In the genomic region with DNA sequence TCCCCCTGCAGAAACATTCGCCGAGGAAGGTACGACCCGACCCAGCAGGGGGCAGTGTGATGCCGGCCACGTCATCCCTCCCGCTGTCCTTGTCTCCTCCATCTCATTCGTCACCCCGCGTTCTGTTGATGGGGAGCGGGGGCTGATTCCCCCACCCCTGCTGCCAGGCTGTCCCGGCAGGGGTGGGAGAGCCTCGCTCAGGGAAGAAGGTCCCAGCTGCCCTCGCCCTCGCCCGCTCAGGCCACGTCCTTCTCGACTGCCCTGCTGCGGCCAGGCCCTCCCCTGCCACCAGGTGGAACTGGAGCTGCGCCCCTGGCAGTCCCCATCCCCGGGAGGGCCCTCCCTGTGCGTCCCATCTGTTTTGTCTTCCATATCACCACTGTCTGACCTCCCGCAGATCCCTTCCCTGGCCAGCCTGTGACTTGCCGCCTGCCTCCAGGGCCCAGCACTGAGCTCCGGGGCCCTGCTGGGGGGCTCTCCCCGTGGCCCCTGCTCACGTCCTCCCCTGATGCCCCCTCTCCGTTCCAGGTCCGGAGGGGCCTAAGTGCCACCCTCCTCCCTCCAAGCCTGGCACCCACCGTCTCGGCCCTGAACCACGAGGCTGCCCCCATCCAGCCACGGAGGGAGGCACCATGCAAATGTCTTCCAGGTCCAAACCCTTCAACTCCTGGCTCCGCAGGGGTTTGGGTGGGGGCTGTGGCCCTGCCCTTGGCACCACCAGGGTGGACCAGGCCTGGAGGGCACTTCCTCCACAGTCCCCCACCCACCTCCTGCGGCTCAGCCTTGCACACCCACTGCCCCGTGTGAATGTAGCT, we compare ENCODE assay signal across 1 cellular context.
A peak's percentile ranks its signal among the peaks of the same experiment; 100 is the strongest.
TF ChIP-seq lines count a peak whose summit lies in the region.

No MANE protein-coding gene starts in this region.

TF ChIP-seq in HepG2, 621 proteins besides CTCF, POLR2A, EP300 and RAD21 (continued from another document and continues in another):
- TF ChIP-seq, protein P1, sequence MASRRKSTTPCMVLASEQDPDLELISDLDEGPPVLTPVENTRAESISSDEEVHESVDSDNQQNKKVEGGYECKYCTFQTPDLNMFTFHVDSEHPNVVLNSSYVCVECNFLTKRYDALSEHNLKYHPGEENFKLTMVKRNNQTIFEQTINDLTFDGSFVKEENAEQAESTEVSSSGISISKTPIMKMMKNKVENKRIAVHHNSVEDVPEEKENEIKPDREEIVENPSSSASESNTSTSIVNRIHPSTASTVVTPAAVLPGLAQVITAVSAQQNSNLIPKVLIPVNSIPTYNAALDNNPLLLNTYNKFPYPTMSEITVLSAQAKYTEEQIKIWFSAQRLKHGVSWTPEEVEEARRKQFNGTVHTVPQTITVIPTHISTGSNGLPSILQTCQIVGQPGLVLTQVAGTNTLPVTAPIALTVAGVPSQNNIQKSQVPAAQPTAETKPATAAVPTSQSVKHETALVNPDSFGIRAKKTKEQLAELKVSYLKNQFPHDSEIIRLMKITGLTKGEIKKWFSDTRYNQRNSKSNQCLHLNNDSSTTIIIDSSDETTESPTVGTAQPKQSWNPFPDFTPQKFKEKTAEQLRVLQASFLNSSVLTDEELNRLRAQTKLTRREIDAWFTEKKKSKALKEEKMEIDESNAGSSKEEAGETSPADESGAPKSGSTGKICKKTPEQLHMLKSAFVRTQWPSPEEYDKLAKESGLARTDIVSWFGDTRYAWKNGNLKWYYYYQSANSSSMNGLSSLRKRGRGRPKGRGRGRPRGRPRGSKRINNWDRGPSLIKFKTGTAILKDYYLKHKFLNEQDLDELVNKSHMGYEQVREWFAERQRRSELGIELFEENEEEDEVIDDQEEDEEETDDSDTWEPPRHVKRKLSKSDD (CRISPR knock-in tag; IDR thresholded peaks at IDR 0.05; ENCODE audit: low read depth) = no peak
- TF ChIP-seq, protein P2, sequence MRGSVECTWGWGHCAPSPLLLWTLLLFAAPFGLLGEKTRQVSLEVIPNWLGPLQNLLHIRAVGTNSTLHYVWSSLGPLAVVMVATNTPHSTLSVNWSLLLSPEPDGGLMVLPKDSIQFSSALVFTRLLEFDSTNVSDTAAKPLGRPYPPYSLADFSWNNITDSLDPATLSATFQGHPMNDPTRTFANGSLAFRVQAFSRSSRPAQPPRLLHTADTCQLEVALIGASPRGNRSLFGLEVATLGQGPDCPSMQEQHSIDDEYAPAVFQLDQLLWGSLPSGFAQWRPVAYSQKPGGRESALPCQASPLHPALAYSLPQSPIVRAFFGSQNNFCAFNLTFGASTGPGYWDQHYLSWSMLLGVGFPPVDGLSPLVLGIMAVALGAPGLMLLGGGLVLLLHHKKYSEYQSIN (CRISPR knock-in tag; IDR thresholded peaks at IDR 0.05; ENCODE audit: borderline replicate concordance) = no peak
- TF ChIP-seq ZFP36L2 (CRISPR knock-in tag; IDR thresholded peaks at IDR 0.05) = no peak
- no peak for TF ChIP-seq ARID2 (CRISPR knock-in tag; IDR thresholded peaks at IDR 0.05; ENCODE audit: borderline replicate concordance)
- TF ChIP-seq TARDBP (CRISPR knock-in tag; IDR thresholded peaks at IDR 0.05) = no peak
- TF ChIP-seq, protein P3, sequence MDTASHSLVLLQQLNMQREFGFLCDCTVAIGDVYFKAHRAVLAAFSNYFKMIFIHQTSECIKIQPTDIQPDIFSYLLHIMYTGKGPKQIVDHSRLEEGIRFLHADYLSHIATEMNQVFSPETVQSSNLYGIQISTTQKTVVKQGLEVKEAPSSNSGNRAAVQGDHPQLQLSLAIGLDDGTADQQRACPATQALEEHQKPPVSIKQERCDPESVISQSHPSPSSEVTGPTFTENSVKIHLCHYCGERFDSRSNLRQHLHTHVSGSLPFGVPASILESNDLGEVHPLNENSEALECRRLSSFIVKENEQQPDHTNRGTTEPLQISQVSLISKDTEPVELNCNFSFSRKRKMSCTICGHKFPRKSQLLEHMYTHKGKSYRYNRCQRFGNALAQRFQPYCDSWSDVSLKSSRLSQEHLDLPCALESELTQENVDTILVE (CRISPR knock-in tag; IDR thresholded peaks at IDR 0.05) = peak; percentile 46; the same call in 1 of the 2 replicates
- peak; percentile 39; the same call in 1 of the 2 replicates for TF ChIP-seq ISL2 (CRISPR knock-in tag; IDR thresholded peaks at IDR 0.05)
- TF ChIP-seq IRX3 (CRISPR knock-in tag; IDR thresholded peaks at IDR 0.05; ENCODE audit: borderline replicate concordance, low read depth) = no peak
- TF ChIP-seq MXI1 (IDR thresholded peaks at IDR 0.05; ENCODE audit: borderline replicate concordance, low read depth, low read length) = peak; percentile 13; the same call in 1 of the 3 replicates
- no peak for TF ChIP-seq ZNF7 (CRISPR knock-in tag; IDR thresholded peaks at IDR 0.05)
- TF ChIP-seq ZNF432 (CRISPR knock-in tag; IDR thresholded peaks at IDR 0.05; ENCODE audit: borderline replicate concordance) = no peak
- TF ChIP-seq BRCA1 (CRISPR knock-in tag; IDR thresholded peaks at IDR 0.05) = no peak
- TF ChIP-seq, protein P4, sequence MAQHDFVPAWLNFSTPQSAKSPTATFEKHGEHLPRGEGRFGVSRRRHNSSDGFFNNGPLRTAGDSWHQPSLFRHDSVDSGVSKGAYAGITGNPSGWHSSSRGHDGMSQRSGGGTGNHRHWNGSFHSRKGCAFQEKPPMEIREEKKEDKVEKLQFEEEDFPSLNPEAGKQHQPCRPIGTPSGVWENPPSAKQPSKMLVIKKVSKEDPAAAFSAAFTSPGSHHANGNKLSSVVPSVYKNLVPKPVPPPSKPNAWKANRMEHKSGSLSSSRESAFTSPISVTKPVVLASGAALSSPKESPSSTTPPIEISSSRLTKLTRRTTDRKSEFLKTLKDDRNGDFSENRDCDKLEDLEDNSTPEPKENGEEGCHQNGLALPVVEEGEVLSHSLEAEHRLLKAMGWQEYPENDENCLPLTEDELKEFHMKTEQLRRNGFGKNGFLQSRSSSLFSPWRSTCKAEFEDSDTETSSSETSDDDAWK (CRISPR knock-in tag; IDR thresholded peaks at IDR 0.05) = no peak
- TF ChIP-seq TEAD2 (CRISPR knock-in tag; IDR thresholded peaks at IDR 0.05) = no peak
- peak; percentile 88 for TF ChIP-seq ZSCAN25 (CRISPR knock-in tag; IDR thresholded peaks at IDR 0.05)
- no peak for TF ChIP-seq SMAD3 (CRISPR knock-in tag; IDR thresholded peaks at IDR 0.05)
- TF ChIP-seq ZNF607 (CRISPR knock-in tag; IDR thresholded peaks at IDR 0.05; ENCODE audit: borderline replicate concordance) = peak; percentile 27; the same call in 1 of the 2 replicates
- TF ChIP-seq CBX2 (IDR thresholded peaks at IDR 0.05; ENCODE audit: low read depth, low read length) = no peak
- no peak for TF ChIP-seq CBX2 (CRISPR knock-in tag; IDR thresholded peaks at IDR 0.05; ENCODE audit: low read depth)
- TF ChIP-seq, protein P5, sequence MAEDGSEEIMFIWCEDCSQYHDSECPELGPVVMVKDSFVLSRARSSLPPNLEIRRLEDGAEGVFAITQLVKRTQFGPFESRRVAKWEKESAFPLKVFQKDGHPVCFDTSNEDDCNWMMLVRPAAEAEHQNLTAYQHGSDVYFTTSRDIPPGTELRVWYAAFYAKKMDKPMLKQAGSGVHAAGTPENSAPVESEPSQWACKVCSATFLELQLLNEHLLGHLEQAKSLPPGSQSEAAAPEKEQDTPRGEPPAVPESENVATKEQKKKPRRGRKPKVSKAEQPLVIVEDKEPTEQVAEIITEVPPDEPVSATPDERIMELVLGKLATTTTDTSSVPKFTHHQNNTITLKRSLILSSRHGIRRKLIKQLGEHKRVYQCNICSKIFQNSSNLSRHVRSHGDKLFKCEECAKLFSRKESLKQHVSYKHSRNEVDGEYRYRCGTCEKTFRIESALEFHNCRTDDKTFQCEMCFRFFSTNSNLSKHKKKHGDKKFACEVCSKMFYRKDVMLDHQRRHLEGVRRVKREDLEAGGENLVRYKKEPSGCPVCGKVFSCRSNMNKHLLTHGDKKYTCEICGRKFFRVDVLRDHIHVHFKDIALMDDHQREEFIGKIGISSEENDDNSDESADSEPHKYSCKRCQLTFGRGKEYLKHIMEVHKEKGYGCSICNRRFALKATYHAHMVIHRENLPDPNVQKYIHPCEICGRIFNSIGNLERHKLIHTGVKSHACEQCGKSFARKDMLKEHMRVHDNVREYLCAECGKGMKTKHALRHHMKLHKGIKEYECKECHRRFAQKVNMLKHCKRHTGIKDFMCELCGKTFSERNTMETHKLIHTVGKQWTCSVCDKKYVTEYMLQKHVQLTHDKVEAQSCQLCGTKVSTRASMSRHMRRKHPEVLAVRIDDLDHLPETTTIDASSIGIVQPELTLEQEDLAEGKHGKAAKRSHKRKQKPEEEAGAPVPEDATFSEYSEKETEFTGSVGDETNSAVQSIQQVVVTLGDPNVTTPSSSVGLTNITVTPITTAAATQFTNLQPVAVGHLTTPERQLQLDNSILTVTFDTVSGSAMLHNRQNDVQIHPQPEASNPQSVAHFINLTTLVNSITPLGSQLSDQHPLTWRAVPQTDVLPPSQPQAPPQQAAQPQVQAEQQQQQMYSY (CRISPR knock-in tag; IDR thresholded peaks at IDR 0.05) = no peak
- no peak; the same call in 1 of the 2 replicates for TF ChIP-seq ELF1 (CRISPR knock-in tag; IDR thresholded peaks at IDR 0.05)
- 0 out of 2 replicates have a peak, but pooled peaks have one; percentile 39 for TF ChIP-seq MAF1 (CRISPR knock-in tag; IDR thresholded peaks at IDR 0.05; ENCODE audit: borderline replicate concordance)
- TF ChIP-seq SRSF9 (IDR thresholded peaks at IDR 0.05; ENCODE audit: borderline replicate concordance, insufficient read depth, low read depth, low read length, poor library complexity, severe bottlenecking) = no peak
- TF ChIP-seq, protein P6, sequence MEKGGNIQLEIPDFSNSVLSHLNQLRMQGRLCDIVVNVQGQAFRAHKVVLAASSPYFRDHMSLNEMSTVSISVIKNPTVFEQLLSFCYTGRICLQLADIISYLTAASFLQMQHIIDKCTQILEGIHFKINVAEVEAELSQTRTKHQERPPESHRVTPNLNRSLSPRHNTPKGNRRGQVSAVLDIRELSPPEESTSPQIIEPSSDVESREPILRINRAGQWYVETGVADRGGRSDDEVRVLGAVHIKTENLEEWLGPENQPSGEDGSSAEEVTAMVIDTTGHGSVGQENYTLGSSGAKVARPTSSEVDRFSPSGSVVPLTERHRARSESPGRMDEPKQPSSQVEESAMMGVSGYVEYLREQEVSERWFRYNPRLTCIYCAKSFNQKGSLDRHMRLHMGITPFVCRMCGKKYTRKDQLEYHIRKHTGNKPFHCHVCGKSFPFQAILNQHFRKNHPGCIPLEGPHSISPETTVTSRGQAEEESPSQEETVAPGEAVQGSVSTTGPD (CRISPR knock-in tag; IDR thresholded peaks at IDR 0.05) = no peak
- peak; percentile 66 for TF ChIP-seq ASH2L (IDR thresholded peaks at IDR 0.05; ENCODE audit: insufficient read length, low read depth, low read length)
- TF ChIP-seq, protein P7, sequence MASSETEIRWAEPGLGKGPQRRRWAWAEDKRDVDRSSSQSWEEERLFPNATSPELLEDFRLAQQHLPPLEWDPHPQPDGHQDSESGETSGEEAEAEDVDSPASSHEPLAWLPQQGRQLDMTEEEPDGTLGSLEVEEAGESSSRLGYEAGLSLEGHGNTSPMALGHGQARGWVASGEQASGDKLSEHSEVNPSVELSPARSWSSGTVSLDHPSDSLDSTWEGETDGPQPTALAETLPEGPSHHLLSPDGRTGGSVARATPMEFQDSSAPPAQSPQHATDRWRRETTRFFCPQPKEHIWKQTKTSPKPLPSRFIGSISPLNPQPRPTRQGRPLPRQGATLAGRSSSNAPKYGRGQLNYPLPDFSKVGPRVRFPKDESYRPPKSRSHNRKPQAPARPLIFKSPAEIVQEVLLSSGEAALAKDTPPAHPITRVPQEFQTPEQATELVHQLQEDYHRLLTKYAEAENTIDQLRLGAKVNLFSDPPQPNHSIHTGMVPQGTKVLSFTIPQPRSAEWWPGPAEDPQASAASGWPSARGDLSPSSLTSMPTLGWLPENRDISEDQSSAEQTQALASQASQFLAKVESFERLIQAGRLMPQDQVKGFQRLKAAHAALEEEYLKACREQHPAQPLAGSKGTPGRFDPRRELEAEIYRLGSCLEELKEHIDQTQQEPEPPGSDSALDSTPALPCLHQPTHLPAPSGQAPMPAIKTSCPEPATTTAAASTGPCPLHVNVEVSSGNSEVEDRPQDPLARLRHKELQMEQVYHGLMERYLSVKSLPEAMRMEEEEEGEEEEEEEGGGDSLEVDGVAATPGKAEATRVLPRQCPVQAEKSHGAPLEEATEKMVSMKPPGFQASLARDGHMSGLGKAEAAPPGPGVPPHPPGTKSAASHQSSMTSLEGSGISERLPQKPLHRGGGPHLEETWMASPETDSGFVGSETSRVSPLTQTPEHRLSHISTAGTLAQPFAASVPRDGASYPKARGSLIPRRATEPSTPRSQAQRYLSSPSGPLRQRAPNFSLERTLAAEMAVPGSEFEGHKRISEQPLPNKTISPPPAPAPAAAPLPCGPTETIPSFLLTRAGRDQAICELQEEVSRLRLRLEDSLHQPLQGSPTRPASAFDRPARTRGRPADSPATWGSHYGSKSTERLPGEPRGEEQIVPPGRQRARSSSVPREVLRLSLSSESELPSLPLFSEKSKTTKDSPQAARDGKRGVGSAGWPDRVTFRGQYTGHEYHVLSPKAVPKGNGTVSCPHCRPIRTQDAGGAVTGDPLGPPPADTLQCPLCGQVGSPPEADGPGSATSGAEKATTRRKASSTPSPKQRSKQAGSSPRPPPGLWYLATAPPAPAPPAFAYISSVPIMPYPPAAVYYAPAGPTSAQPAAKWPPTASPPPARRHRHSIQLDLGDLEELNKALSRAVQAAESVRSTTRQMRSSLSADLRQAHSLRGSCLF (CRISPR knock-in tag; IDR thresholded peaks at IDR 0.05; ENCODE audit: borderline replicate concordance) = no peak
- TF ChIP-seq ZNF367 (CRISPR knock-in tag; IDR thresholded peaks at IDR 0.05; ENCODE audit: borderline replicate concordance) = no peak
- TF ChIP-seq, protein P8, sequence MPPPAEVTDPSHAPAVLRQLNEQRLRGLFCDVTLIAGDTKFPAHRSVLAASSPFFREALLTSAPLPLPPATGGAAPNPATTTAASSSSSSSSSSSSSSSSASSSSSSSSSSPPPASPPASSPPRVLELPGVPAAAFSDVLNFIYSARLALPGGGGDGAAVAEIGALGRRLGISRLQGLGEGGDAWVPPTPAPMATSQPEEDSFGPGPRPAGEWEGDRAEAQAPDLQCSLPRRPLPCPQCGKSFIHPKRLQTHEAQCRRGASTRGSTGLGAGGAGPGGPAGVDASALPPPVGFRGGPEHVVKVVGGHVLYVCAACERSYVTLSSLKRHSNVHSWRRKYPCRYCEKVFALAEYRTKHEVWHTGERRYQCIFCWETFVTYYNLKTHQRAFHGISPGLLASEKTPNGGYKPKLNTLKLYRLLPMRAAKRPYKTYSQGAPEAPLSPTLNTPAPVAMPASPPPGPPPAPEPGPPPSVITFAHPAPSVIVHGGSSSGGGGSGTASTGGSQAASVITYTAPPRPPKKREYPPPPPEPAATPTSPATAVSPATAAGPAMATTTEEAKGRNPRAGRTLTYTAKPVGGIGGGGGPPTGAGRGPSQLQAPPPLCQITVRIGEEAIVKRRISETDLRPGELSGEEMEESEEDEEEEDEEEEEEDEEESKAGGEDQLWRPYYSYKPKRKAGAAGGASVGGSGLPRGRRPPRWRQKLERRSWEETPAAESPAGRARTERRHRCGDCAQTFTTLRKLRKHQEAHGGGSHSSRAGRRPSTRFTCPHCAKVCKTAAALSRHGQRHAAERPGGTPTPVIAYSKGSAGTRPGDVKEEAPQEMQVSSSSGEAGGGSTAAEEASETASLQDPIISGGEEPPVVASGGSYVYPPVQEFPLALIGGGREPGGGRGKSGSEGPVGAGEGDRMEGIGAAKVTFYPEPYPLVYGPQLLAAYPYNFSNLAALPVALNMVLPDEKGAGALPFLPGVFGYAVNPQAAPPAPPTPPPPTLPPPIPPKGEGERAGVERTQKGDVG (CRISPR knock-in tag; IDR thresholded peaks at IDR 0.05; ENCODE audit: borderline replicate concordance) = peak; percentile 77; the same call in 1 of the 2 replicates
